1 cellular context compared by ENCODE assay signal in genomic region chr15:69074011-69074842, GRCh38.
TF ChIP-seq lines count a peak whose summit lies in the region.

No MANE protein-coding gene starts in this region.

TF ChIP-seq in SK-N-SH, 30 proteins besides CTCF, POLR2A, EP300 and RAD21 (continued from another document):
- TF ChIP-seq ZBTB33 (IDR thresholded peaks at IDR 0.05; ENCODE audit: borderline replicate concordance, low read depth) = no peak
- TF ChIP-seq SMC3 (IDR thresholded peaks at IDR 0.05; ENCODE audit: low read depth, low read length) = 0 out of 2 replicates have a peak, but pooled peaks have one; percentile 1
- TF ChIP-seq IRF3 (IDR thresholded peaks at IDR 0.05; ENCODE audit: low read depth, low read length) = no peak
- no peak for TF ChIP-seq RXRA (IDR thresholded peaks at IDR 0.05; ENCODE audit: borderline replicate concordance, low read depth)
- TF ChIP-seq CHD2 (IDR thresholded peaks at IDR 0.05; ENCODE audit: low read length, partially characterized antibody) = no peak
- peak; percentile 79 for TF ChIP-seq ELF1 (IDR thresholded peaks at IDR 0.05)
- TF ChIP-seq RFX5 (IDR thresholded peaks at IDR 0.05; ENCODE audit: low read length) = no peak
- TF ChIP-seq NRF1 (IDR thresholded peaks at IDR 0.05; ENCODE audit: low read depth, low read length) = peak; percentile 2; the same call in 1 of the 2 replicates
- TF ChIP-seq, protein P1, sequence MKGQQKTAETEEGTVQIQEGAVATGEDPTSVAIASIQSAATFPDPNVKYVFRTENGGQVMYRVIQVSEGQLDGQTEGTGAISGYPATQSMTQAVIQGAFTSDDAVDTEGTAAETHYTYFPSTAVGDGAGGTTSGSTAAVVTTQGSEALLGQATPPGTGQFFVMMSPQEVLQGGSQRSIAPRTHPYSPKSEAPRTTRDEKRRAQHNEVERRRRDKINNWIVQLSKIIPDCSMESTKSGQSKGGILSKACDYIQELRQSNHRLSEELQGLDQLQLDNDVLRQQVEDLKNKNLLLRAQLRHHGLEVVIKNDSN (IDR thresholded peaks at IDR 0.05; ENCODE audit: borderline replicate concordance, low read depth) = no peak
- TF ChIP-seq GATA2 (CRISPR knock-in tag; IDR thresholded peaks at IDR 0.05) = no peak
- TF ChIP-seq YY1 (IDR thresholded peaks at IDR 0.05; ENCODE audit: low read depth) = 0 out of 2 replicates have a peak, but pooled peaks have one; percentile 34
- TF ChIP-seq MEF2A (IDR thresholded peaks at IDR 0.05; ENCODE audit: borderline replicate concordance, low read depth) = no peak
- TF ChIP-seq MAX (IDR thresholded peaks at IDR 0.05; ENCODE audit: low read depth) = peak; percentile 70; the same call in 1 of the 2 replicates
- no peak for TF ChIP-seq FOXJ3 (CRISPR knock-in tag; IDR thresholded peaks at IDR 0.05)
- TF ChIP-seq TCF12 (IDR thresholded peaks at IDR 0.05) = no peak
- TF ChIP-seq SIN3A (IDR thresholded peaks at IDR 0.05; ENCODE audit: borderline replicate concordance, low read depth, low read length) = peak; percentile 28; the same call in 1 of the 2 replicates
- no peak for TF ChIP-seq GABPA (IDR thresholded peaks at IDR 0.05; ENCODE audit: low read depth)
- TF ChIP-seq MXI1 (IDR thresholded peaks at IDR 0.05; ENCODE audit: low read depth, low read length) = peak; percentile 65
- TF ChIP-seq TEAD4 (IDR thresholded peaks at IDR 0.05; ENCODE audit: borderline replicate concordance, insufficient read depth) = no peak
- TF ChIP-seq PBX3 (IDR thresholded peaks at IDR 0.05) = no peak
- no peak for TF ChIP-seq USF2 (IDR thresholded peaks at IDR 0.05; ENCODE audit: borderline replicate concordance, low read depth, low read length)
